In genomic region chr17:72615627-72615991, GRCh38 we compare ENCODE assay signal across 1 cellular context.
TF ChIP-seq lines count a peak whose summit lies in the region.

No MANE protein-coding gene starts in this region.

TF ChIP-seq in HepG2, 621 proteins besides CTCF, POLR2A, EP300 and RAD21 (continued from another document and continues in another):
- TF ChIP-seq E2F2 (CRISPR knock-in tag; IDR thresholded peaks at IDR 0.05; ENCODE audit: borderline replicate concordance), result no peak
- TF ChIP-seq GATAD1 (CRISPR knock-in tag; IDR thresholded peaks at IDR 0.05), result no peak
- TF ChIP-seq DPF2 (CRISPR knock-in tag; IDR thresholded peaks at IDR 0.05; ENCODE audit: borderline replicate concordance, low read depth), result no peak
- no peak for TF ChIP-seq ZNF331 (CRISPR knock-in tag; IDR thresholded peaks at IDR 0.05)
- TF ChIP-seq ZNF3 (CRISPR knock-in tag; IDR thresholded peaks at IDR 0.05), result peak; percentile 24; the same call in 1 of the 2 replicates
- no peak for TF ChIP-seq KLF13 (CRISPR knock-in tag; IDR thresholded peaks at IDR 0.05)
- TF ChIP-seq, protein P1, sequence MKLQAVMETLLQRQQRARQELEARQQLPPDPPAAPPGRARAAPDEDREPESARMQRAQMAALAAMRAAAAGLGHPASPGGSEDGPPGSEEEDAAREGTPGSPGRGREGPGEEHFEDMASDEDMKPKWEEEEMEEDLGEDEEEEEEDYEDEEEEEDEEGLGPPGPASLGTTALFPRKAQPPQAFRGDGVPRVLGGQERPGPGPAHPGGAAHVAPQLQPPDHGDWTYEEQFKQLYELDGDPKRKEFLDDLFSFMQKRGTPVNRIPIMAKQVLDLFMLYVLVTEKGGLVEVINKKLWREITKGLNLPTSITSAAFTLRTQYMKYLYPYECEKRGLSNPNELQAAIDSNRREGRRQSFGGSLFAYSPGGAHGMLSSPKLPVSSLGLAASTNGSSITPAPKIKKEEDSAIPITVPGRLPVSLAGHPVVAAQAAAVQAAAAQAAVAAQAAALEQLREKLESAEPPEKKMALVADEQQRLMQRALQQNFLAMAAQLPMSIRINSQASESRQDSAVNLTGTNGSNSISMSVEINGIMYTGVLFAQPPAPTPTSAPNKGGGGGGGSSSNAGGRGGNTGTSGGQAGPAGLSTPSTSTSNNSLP (IDR thresholded peaks at IDR 0.05; ENCODE audit: low read depth, low read length), result no peak
- no peak for TF ChIP-seq MXD4 (CRISPR knock-in tag; IDR thresholded peaks at IDR 0.05)
- no peak for TF ChIP-seq THAP9 (CRISPR knock-in tag; IDR thresholded peaks at IDR 0.05; ENCODE audit: borderline replicate concordance)
- no peak for TF ChIP-seq ZNF556 (CRISPR knock-in tag; IDR thresholded peaks at IDR 0.05; ENCODE audit: borderline replicate concordance)
- TF ChIP-seq AKNA (CRISPR knock-in tag; IDR thresholded peaks at IDR 0.05; ENCODE audit: borderline replicate concordance), result no peak
- TF ChIP-seq HDAC6 (IDR thresholded peaks at IDR 0.05; ENCODE audit: low read depth, low read length), result no peak
- peak; percentile 51; the same call in 1 of the 2 replicates for TF ChIP-seq ZNF615 (CRISPR knock-in tag; IDR thresholded peaks at IDR 0.05; ENCODE audit: borderline replicate concordance)
- TF ChIP-seq, protein P2, sequence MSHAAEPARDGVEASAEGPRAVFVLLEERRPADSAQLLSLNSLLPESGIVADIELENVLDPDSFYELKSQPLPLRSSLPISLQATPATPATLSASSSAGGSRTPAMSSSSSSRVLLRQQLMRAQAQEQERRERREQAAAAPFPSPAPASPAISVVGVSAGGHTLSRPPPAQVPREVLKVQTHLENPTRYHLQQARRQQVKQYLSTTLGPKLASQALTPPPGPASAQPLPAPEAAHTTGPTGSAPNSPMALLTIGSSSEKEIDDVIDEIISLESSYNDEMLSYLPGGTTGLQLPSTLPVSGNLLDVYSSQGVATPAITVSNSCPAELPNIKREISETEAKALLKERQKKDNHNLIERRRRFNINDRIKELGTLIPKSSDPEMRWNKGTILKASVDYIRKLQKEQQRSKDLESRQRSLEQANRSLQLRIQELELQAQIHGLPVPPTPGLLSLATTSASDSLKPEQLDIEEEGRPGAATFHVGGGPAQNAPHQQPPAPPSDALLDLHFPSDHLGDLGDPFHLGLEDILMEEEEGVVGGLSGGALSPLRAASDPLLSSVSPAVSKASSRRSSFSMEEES (CRISPR knock-in tag; IDR thresholded peaks at IDR 0.05), result no peak
- TF ChIP-seq SRY (CRISPR knock-in tag; IDR thresholded peaks at IDR 0.05), result no peak
- TF ChIP-seq MYC (CRISPR knock-in tag; IDR thresholded peaks at IDR 0.05; ENCODE audit: borderline replicate concordance), result no peak
- TF ChIP-seq ZFYVE20 (CRISPR knock-in tag; IDR thresholded peaks at IDR 0.05; ENCODE audit: borderline replicate concordance, low read depth), result no peak
- TF ChIP-seq HOXD1 (CRISPR knock-in tag; IDR thresholded peaks at IDR 0.05), result no peak
- no peak for TF ChIP-seq FOXA1 (IDR thresholded peaks at IDR 0.05)
- no peak for TF ChIP-seq FOXA1 (CRISPR knock-in tag; IDR thresholded peaks at IDR 0.05)
- TF ChIP-seq, protein P3, sequence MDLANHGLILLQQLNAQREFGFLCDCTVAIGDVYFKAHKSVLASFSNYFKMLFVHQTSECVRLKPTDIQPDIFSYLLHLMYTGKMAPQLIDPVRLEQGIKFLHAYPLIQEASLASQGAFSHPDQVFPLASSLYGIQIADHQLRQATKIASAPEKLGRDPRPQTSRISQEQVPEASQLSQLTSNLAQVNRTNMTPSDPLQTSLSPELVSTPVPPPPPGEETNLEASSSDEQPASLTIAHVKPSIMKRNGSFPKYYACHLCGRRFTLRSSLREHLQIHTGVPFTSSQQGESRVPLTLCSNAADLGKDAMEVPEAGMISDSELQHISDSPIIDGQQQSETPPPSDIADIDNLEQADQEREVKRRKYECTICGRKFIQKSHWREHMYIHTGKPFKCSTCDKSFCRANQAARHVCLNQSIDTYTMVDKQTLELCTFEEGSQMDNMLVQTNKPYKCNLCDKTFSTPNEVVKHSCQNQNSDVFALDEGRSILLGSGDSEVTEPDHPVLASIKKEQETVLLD (CRISPR knock-in tag; IDR thresholded peaks at IDR 0.05; ENCODE audit: low read depth), result no peak
- TF ChIP-seq DNMT1 (CRISPR knock-in tag; IDR thresholded peaks at IDR 0.05), result no peak
- TF ChIP-seq ZFP82 (CRISPR knock-in tag; IDR thresholded peaks at IDR 0.05; ENCODE audit: borderline replicate concordance), result no peak
- TF ChIP-seq EED (CRISPR knock-in tag; IDR thresholded peaks at IDR 0.05), result no peak
- no peak for TF ChIP-seq ARID5B (CRISPR knock-in tag; IDR thresholded peaks at IDR 0.05)
- TF ChIP-seq, protein P4, sequence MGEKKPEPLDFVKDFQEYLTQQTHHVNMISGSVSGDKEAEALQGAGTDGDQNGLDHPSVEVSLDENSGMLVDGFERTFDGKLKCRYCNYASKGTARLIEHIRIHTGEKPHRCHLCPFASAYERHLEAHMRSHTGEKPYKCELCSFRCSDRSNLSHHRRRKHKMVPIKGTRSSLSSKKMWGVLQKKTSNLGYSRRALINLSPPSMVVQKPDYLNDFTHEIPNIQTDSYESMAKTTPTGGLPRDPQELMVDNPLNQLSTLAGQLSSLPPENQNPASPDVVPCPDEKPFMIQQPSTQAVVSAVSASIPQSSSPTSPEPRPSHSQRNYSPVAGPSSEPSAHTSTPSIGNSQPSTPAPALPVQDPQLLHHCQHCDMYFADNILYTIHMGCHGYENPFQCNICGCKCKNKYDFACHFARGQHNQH (CRISPR knock-in tag; IDR thresholded peaks at IDR 0.05), result no peak
- no peak for TF ChIP-seq HNRNPLL (IDR thresholded peaks at IDR 0.05; ENCODE audit: low read depth, low read length, poor library complexity, severe bottlenecking)
- TF ChIP-seq TBX3 (IDR thresholded peaks at IDR 0.05; ENCODE audit: borderline replicate concordance), result no peak
- TF ChIP-seq ZHX2 (IDR thresholded peaks at IDR 0.05; ENCODE audit: low read depth), result no peak
- TF ChIP-seq ZHX2 (CRISPR knock-in tag; IDR thresholded peaks at IDR 0.05; ENCODE audit: borderline replicate concordance), result no peak
